ENCODE assay signal across 20 cellular contexts in genomic region chr15:84659904-84660781, GRCh38. TPM values are rescaled to one million over a fixed set of nuclear protein-coding genes. Genes with fewer than 3 reads are reported as not detected.
A peak's percentile ranks its signal among the peaks of the same experiment; 100 is the strongest.
DNase-seq lines count a peak whose midpoint lies in the region; ATAC-seq and FAIRE-seq lines count a peak whose summit lies in the region.
"Had no signal": no experiment of that assay in that cellular context is flagged by ENCODE, and none has a peak within 500 bp of the region (broad histone marks: within the 10 kb centered on the region; RNA-seq: fewer than 3 reads in every experiment).

No MANE protein-coding gene starts in this region.

- H3K27ac ChIP-seq in CD8-positive, alpha-beta memory T cell (ENCODE audit: low read depth, low read length), result no peak overlapping the region
- no peak overlapping the region for H3K27ac ChIP-seq in small intestine (ENCODE audit: low read depth in 1 of 2, low read length in 1 of 2)
- H3K27ac ChIP-seq: SJCRH30 had no signal

- H3K4me3 ChIP-seq in CD8-positive, alpha-beta memory T cell (ENCODE audit: low read length), result no peak overlapping the region
- no peak overlapping the region for H3K4me3 ChIP-seq in small intestine (ENCODE audit: low read depth in 1 of 2, low read length in 2 of 2)
- no peak overlapping the region for H3K4me3 ChIP-seq in HAP-1
- H3K4me3 ChIP-seq: ascending aorta, hepatocyte, SJCRH30, transverse colon had no signal

- H3K4me3 Mint-ChIP-seq in CD8-positive, alpha-beta memory T cell, result peak overlapping the region in 4 of 7 donors; percentile 31 to 85 (median 36)
- peak overlapping the region; percentile 21 for H3K4me3 Mint-ChIP-seq in T-helper 17 cell
- peak overlapping the region; percentile 5 to 99 (median 74) for H3K4me3 Mint-ChIP-seq in naive B cell

- POLR2A ChIA-PET in CD8-positive, alpha-beta memory T cell (lab: Charles Lee), result interaction anchor here (0.6 kb wide), 1 partner anchor 70 kb away, joined by 4 read pairs; no protein-coding TSS in a partner anchor

- in situ Hi-C loops in HAP-1 (cut with MboI; ENCODE audit: low sequenced_read_pairs), result no loop called here

- ATAC-seq in T-helper 17 cell (no peak), naive B cell (ENCODE audit: low read depth in 2 of 2) (no peak), HG02763 (IDR thresholded peaks at IDR 0.05; ENCODE audit: unreplicated experiment) (no peak)

- H3K9me3 ChIP-seq in CD8-positive, alpha-beta memory T cell (ENCODE audit: low read length), result no peaks in the 10 kb centered on the region
- H3K9me3 ChIP-seq in T-helper 17 cell (ENCODE audit: control insufficient read depth, low read length, poor library complexity, severe bottlenecking), result no peaks in the 10 kb centered on the region
- no peaks in the 10 kb centered on the region for H3K9me3 ChIP-seq in small intestine (ENCODE audit: control insufficient read depth, low read depth)
- H3K9me3 ChIP-seq in HAP-1, result no peaks in the 10 kb centered on the region
- H3K9me3 ChIP-seq: ascending aorta, SJCRH30, transverse colon had no signal

- CTCF ChIA-PET in CD8-positive, alpha-beta memory T cell (lab: Charles Lee), result interaction anchor here (1.2 to 2.7 kb wide), 6 partner anchors 11 to 268 kb away, joined by 3 to 17 read pairs (median 7); partner anchors contain the start of gene SEC11A

- H3K27me3 Mint-ChIP-seq in CD8-positive, alpha-beta memory T cell, result peaks cover 0 to 2% of the 10 kb centered on the region in 2 donors
- H3K27me3 Mint-ChIP-seq in T-helper 17 cell, result no peaks in the 10 kb centered on the region
- no peaks in the 10 kb centered on the region for H3K27me3 Mint-ChIP-seq in naive B cell

- peaks cover 0 to 7% (median 1%) of the 10 kb centered on the region in 3 donors for H3K36me3 Mint-ChIP-seq in CD8-positive, alpha-beta memory T cell
- no peaks in the 10 kb centered on the region for H3K36me3 Mint-ChIP-seq in T-helper 17 cell (ENCODE audit: low read depth)
- H3K36me3 Mint-ChIP-seq in naive B cell, result no peaks in the 10 kb centered on the region

- H3K9me3 Mint-ChIP-seq in CD8-positive, alpha-beta memory T cell, result no peaks in the 10 kb centered on the region
- no peaks in the 10 kb centered on the region for H3K9me3 Mint-ChIP-seq in naive B cell
- H3K9me3 Mint-ChIP-seq: endodermal cell had no signal

- no peaks in the 10 kb centered on the region for H3K27me3 ChIP-seq in CD8-positive, alpha-beta memory T cell (ENCODE audit: insufficient read depth, low read length, poor library complexity, severe bottlenecking)
- no peaks in the 10 kb centered on the region for H3K27me3 ChIP-seq in small intestine (ENCODE audit: control insufficient read depth in 2 of 2, insufficient read depth in 2 of 2, low read length in 2 of 2)
- no peaks in the 10 kb centered on the region for H3K27me3 ChIP-seq in HAP-1 (ENCODE audit: low read depth)
- H3K27me3 ChIP-seq: ascending aorta, hepatocyte, SJCRH30, transverse colon had no signal

- H3K4me1 ChIP-seq in CD8-positive, alpha-beta memory T cell (ENCODE audit: insufficient read depth, low read length), result peaks cover 15% of the 10 kb centered on the region
- H3K4me1 ChIP-seq in small intestine (ENCODE audit: control insufficient read depth in 2 of 2, insufficient read depth in 1 of 2, low read depth in 1 of 2, low read length in 1 of 2) (peaks cover 0 to 3% of the 10 kb centered on the region in 2 donors), HAP-1 (peaks cover 8% of the 10 kb centered on the region)
- H3K4me1 ChIP-seq: SJCRH30 had no signal

- H3K27ac Mint-ChIP-seq in CD8-positive, alpha-beta memory T cell, result peak overlapping the region in 6 of 8 donors; percentile 55 to 83 (median 73)
- peak overlapping the region; percentile 43 for H3K27ac Mint-ChIP-seq in T-helper 17 cell
- H3K27ac Mint-ChIP-seq in naive B cell, result peak overlapping the region in 2 of 6 donors; percentile 32 to 69
- H3K27ac Mint-ChIP-seq: endodermal cell had no signal

- peaks cover 21 to 35% (median 34%) of the 10 kb centered on the region in 3 donors for H3K4me1 Mint-ChIP-seq in CD8-positive, alpha-beta memory T cell
- H3K4me1 Mint-ChIP-seq in T-helper 17 cell (peaks cover 16% of the 10 kb centered on the region), naive B cell (peaks cover 24 to 32% (median 26%) of the 10 kb centered on the region in 3 donors)

- no peak for FAIRE-seq in small intestine (lab: Jason Lieb, UNC)
- FAIRE-seq: H1 had no signal

- 77 to 83% (median 78%) methylated on average over 4 of the region's 4 CpGs for WGBS in small intestine, 3 donors

- H3K36me3 ChIP-seq in CD8-positive, alpha-beta memory T cell (ENCODE audit: insufficient read depth, low read length), result no peaks in the 10 kb centered on the region
- peaks cover 0 to 2% of the 10 kb centered on the region in 2 donors for H3K36me3 ChIP-seq in small intestine (ENCODE audit: control insufficient read depth in 2 of 2, insufficient read depth in 2 of 2, low read length in 2 of 2)
- peaks cover 3% of the 10 kb centered on the region for H3K36me3 ChIP-seq in HAP-1 (replicated peaks)
- H3K36me3 ChIP-seq: transverse colon had no signal

- DNase-seq in NCI-H82 (lab: John Stamatoyannopoulos, UW), result peak; percentile 59
- no peak for DNase-seq in NCI-H82 treated with DMSO at 0.1 percent for 48 hours (lab: John Stamatoyannopoulos, UW; ENCODE audit: unreplicated experiment)
- no peak for DNase-seq in CD8-positive, alpha-beta memory T cell
- DNase-seq in T-helper 17 cell, result no peak
- DNase-seq in naive B cell, result no peak
- no peak for DNase-seq in small intestine
- DNase-seq in HAP-1 (ENCODE audit: low spot score in 2 of 2), result no peak
- DNase-seq: activated CD4-positive, CD25-positive, alpha-beta regulatory T cell; activated effector memory CD4-positive, alpha-beta T cell treated with anti-CD3 and anti-CD28 coated beads, Interleukin-2, amount 50 U/mL, for 16 hours; endodermal cell; IMR-90; NCI-H187 treated with DMSO at 0.1 percent for 48 hours; nucleus accumbens; OCI-M1; transverse colon had no signal

RNA-seq across cellular contexts. Expression of gene NMB, which starts 2.1 kb away (rescaled TPM):
- 1 to 10 TPM; 3.6 to 5.2 TPM for total RNA-seq in CD8-positive, alpha-beta memory T cell
- 3.9 TPM for polyA plus RNA-seq in CD8-positive, alpha-beta memory T cell
- total RNA-seq in T-helper 17 cell, result 1 to 10 TPM; 2.0 to 3.3 TPM
- polyA plus RNA-seq in naive B cell (ENCODE audit: low read depth in 6 of 6), result 1 to 10 TPM; 3.1 to 8.2 (median 3.6) TPM
- polyA plus RNA-seq in small intestine, result 1 to 10 TPM; 1.8 to 7.7 (median 2.2) TPM

RNA-seq across cellular contexts. Expression of gene WDR73, which starts 6.1 kb away (rescaled TPM):
- 10 to 100 TPM; 26.7 to 27.7 TPM for total RNA-seq in CD8-positive, alpha-beta memory T cell
- 14.8 TPM for polyA plus RNA-seq in CD8-positive, alpha-beta memory T cell
- 10 to 100 TPM; 26.0 to 29.8 TPM for total RNA-seq in T-helper 17 cell
- polyA plus RNA-seq in naive B cell (ENCODE audit: low read depth in 6 of 6) (10 to 100 TPM; 15.0 to 22.2 (median 18.0) TPM), small intestine (10 to 100 TPM in 1 of 3 donors, 1 to 10 TPM in 2; 6.3 to 13.8 (median 7.6) TPM)

RNA-seq across cellular contexts. Expression of gene SEC11A, which starts 55.8 kb away (rescaled TPM):
- total RNA-seq in CD8-positive, alpha-beta memory T cell, result 100 to 1,000 TPM; 132 to 133 TPM
- 134 TPM for polyA plus RNA-seq in CD8-positive, alpha-beta memory T cell
- 10 to 100 TPM; 53.1 to 67.7 TPM for total RNA-seq in T-helper 17 cell
- polyA plus RNA-seq in naive B cell (ENCODE audit: low read depth in 6 of 6), result 100 to 1,000 TPM; 107 to 142 (median 130) TPM
- polyA plus RNA-seq in small intestine, result 100 to 1,000 TPM; 110 to 149 (median 147) TPM

RNA-seq across cellular contexts. Expression of gene ZSCAN2, which starts 59.3 kb away (rescaled TPM):
- 10 to 100 TPM; 13.5 to 14.3 TPM for total RNA-seq in CD8-positive, alpha-beta memory T cell
- polyA plus RNA-seq in CD8-positive, alpha-beta memory T cell, result 6.0 TPM
- total RNA-seq in T-helper 17 cell, result 1 to 10 TPM; 3.6 to 4.1 TPM
- polyA plus RNA-seq in naive B cell (ENCODE audit: low read depth in 6 of 6) (10 to 100 TPM in 2 of 6 donors, 1 to 10 TPM in 4; 7.6 to 14.8 (median 9.0) TPM), small intestine (1 to 10 TPM; 3.2 to 5.6 (median 3.4) TPM)

Comparison
In these comparisons a context has a peak if more than half of its experiments do, and no peak if none do; other contexts are left out.
1. H3K4me3 Mint-ChIP-seq: peak in every context shown above with its lines; median percentile 74 in naive B cell; 36 in CD8-positive, alpha-beta memory T cell; 21 in T-helper 17 cell.